ENCODE assay signal across 8 cellular contexts in the genomic region with DNA sequence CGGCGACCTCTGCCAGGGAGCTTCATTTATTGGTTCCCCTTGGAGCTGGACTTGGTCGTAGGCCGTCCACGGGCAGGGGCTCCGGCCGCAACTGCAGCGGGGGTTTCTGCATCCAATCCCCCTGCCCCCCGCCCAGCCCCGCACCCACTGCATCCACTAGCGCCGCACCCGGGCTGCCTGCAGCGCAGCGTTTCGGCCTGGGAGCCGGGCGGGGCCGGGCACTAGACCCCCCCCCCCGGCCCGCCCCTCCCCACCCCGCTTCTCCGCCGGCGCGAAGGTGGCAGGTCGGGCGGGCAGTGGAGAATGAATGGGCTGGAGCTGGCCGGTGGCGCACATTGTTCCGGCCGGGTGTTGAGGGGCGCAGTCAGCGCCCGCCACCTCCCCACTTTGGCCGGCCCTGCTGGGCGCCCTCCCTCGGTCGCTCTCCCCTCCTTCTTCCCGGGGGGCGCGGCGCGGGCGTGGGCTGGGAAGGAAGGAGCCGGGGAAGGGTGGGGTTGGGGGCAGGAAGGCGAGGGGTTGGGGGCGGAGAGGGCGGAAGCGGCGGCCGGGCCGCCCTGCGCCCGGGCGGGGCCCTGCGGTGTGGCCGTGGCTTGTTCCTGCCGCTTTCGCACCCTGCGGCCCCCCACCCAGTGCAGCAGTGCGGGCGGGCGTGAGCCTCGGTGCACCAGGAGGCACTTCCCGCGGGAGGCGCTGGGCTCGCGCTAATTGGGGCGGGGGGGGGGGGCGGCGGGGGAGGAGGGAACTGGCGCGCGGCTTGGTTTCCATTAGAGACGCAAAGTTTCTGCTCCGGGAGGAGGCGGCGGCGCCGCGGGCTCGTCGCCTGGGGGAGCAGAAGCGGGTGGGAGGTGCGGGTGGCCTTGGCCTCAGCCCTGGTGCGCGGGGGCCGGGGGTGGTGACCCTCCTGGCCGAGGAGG. TPM values are rescaled to one million over a fixed set of nuclear protein-coding genes. Genes with fewer than 3 reads are reported as not detected.
DNase-seq lines count a peak whose midpoint lies in the region; ATAC-seq and TF ChIP-seq lines count a peak whose summit lies in the region.

No MANE protein-coding gene starts in this region.

- H3K9ac ChIP-seq in iPS-18a (ENCODE audit: low read length) (peak overlapping the region; percentile 72), skeletal muscle tissue (ENCODE audit: low read depth in 1 of 3, low read length in 3 of 3) (peak overlapping the region; percentile 83 to 95 (median 94))

- H3K4me1 ChIP-seq in body of pancreas (peaks cover 26% of the 10 kb centered on the region), iPS-18a (ENCODE audit: control insufficient read depth, low read depth, low read length) (no peaks in the 10 kb centered on the region), skeletal muscle tissue (ENCODE audit: control insufficient read depth in 3 of 3, insufficient read depth in 3 of 3, low read length in 3 of 3) (peaks cover 34 to 44% (median 41%) of the 10 kb centered on the region in 3 donors)

- WGBS in body of pancreas, 2 donors: 0% methylated on average over 11 to 54 of the region's 91 CpGs

- H3K27me3 ChIP-seq in body of pancreas (no peaks in the 10 kb centered on the region), iPS-18a (ENCODE audit: control insufficient read depth, insufficient read depth, low read length) (no peaks in the 10 kb centered on the region), skeletal muscle tissue (ENCODE audit: control insufficient read depth in 3 of 3, insufficient read depth in 3 of 3, low read length in 3 of 3) (no peaks in the 10 kb centered on the region)

- H3K4me3 ChIP-seq in Jurkat, Clone E6-1 (ENCODE audit: low read length): peak overlapping the region; percentile 81
- peak overlapping the region; percentile 84 to 100 for H3K4me3 ChIP-seq in body of pancreas
- H3K4me3 ChIP-seq in iPS-18a (ENCODE audit: low read length): peak overlapping the region; percentile 95
- H3K4me3 ChIP-seq in skeletal muscle tissue (ENCODE audit: low read length in 3 of 3): peak overlapping the region; percentile 92 to 95 (median 92)

- intact Hi-C loops in body of pancreas (cut with DNase I): no loop called here

- TF ChIP-seq CTCF in body of pancreas (IDR thresholded peaks at IDR 0.05): no peak

- no peaks in the 10 kb centered on the region for H3K9me3 ChIP-seq in body of pancreas
- no peaks in the 10 kb centered on the region for H3K9me3 ChIP-seq in iPS-18a (ENCODE audit: control insufficient read depth, low read depth, low read length)
- H3K9me3 ChIP-seq in skeletal muscle tissue (ENCODE audit: control insufficient read depth in 3 of 3, low read length in 3 of 3): no peaks in the 10 kb centered on the region

- peaks cover 15% of the 10 kb centered on the region in 2 donors for H3K36me3 ChIP-seq in body of pancreas (replicated peaks in 1 of 2; ENCODE audit: insufficient read depth in 1 of 2, low read depth in 2 of 2)
- peaks cover 27% of the 10 kb centered on the region for H3K36me3 ChIP-seq in iPS-18a (ENCODE audit: control insufficient read depth, low read depth, low read length)
- peaks cover 18 to 29% (median 23%) of the 10 kb centered on the region in 3 donors for H3K36me3 ChIP-seq in skeletal muscle tissue (ENCODE audit: control insufficient read depth in 3 of 3, insufficient read depth in 3 of 3, low read length in 3 of 3)

- peak; percentile 37 for DNase-seq in DMS79 (lab: John Stamatoyannopoulos, UW)
- peak; percentile 50 for DNase-seq in Jurkat, Clone E6-1 (ENCODE audit: low read depth, low spot score)
- peak; percentile 83 for DNase-seq in UCSD-AML1 (lab: John Stamatoyannopoulos, UW; ENCODE audit: unreplicated experiment)
- DNase-seq in body of pancreas: peak; percentile 46 to 62 (median 52)
- DNase-seq in NCI-H128 (lab: John Stamatoyannopoulos, UW; ENCODE audit: unreplicated experiment): no peak

- H3K27ac ChIP-seq in body of pancreas: peak overlapping the region; percentile 71 to 92 (median 88)
- H3K27ac ChIP-seq in iPS-18a (ENCODE audit: low read length): no peak overlapping the region
- H3K27ac ChIP-seq in skeletal muscle tissue (ENCODE audit: low read depth, low read length): peak overlapping the region; percentile 75

- ATAC-seq in GM21423 (IDR thresholded peaks at IDR 0.05; ENCODE audit: unreplicated experiment) (peak; percentile 32), body of pancreas (peak; percentile 34)

- TF ChIP-seq POLR2A in body of pancreas (IDR thresholded peaks at IDR 0.05): no peak

RNA-seq across cellular contexts. Expression of gene CALM1, which starts 0.8 kb away (rescaled TPM):
- polyA plus RNA-seq in Jurkat, Clone E6-1 (2012; ENCODE audit: insufficient read depth, insufficient read length): 176 TPM
- total RNA-seq in body of pancreas: 100 to 1,000 TPM; 137 to 199 TPM
- total RNA-seq in skeletal muscle tissue: 99.7 TPM
